8 cellular contexts compared by ENCODE assay signal in genomic region chr5:80125022-80125961, GRCh38.
DNase-seq lines count a peak whose midpoint lies in the region; ATAC-seq and TF ChIP-seq lines count a peak whose summit lies in the region.

No MANE protein-coding gene starts in this region.

- H3K27me3 Mint-ChIP-seq in CD14-positive monocyte (ENCODE audit: low read depth in 3 of 3), result no peaks in the 10 kb centered on the region
- no peaks in the 10 kb centered on the region for H3K27me3 Mint-ChIP-seq in activated T-helper 2 cell treated with anti-CD3 and anti-CD28 coated beads, Interferon-gamma antibody, Interleukin-2, Interleukin-4, amounts not matched to agents 10 μg/mL and 5 μg/mL and 100 μg/mL, durations not matched to agents 14 hours and 24 hours and 36 hours (ENCODE audit: low read depth)
- no peaks in the 10 kb centered on the region for H3K27me3 Mint-ChIP-seq in glutamatergic neuron (ENCODE audit: unreplicated experiment)

- H3K9me3 Mint-ChIP-seq in CD14-positive monocyte, result peaks cover 0 to 9% (median 5%) of the 10 kb centered on the region in 7 donors
- H3K9me3 Mint-ChIP-seq in activated T-helper 2 cell treated with anti-CD3 and anti-CD28 coated beads, Interferon-gamma antibody, Interleukin-2, Interleukin-4, amounts not matched to agents 10 μg/mL and 5 μg/mL and 100 μg/mL, durations not matched to agents 14 hours and 24 hours and 36 hours, result peaks cover 5% of the 10 kb centered on the region
- H3K9me3 Mint-ChIP-seq in glutamatergic neuron (ENCODE audit: unreplicated experiment), result no peaks in the 10 kb centered on the region

- intact Hi-C loops in CD14-positive monocyte (cut with micrococcal nuclease), result loop anchor here (5.0 to 10.0 kb wide), 3 partner anchors 132 to 282 kb away; partner anchors contain the start of genes SERINC5 (in 2 of the 2) and ZFYVE16 (in 2 of the 2)
- intact Hi-C loops in activated T-helper 2 cell treated with anti-CD3 and anti-CD28 coated beads, Interferon-gamma antibody, Interleukin-2, Interleukin-4, amounts not matched to agents 10 μg/mL and 5 μg/mL and 100 μg/mL, durations not matched to agents 14 hours and 24 hours and 36 hours (cut with micrococcal nuclease), result loop anchor here (2.0 to 5.0 kb wide), 3 partner anchors 33 to 882 kb away; no protein-coding TSS in a partner anchor

- peak overlapping the region; percentile 42 to 81 for H3K4me3 Mint-ChIP-seq in CD14-positive monocyte
- H3K4me3 Mint-ChIP-seq in activated T-helper 2 cell treated with anti-CD3 and anti-CD28 coated beads, Interferon-gamma antibody, Interleukin-2, Interleukin-4, amounts not matched to agents 10 μg/mL and 5 μg/mL and 100 μg/mL, durations not matched to agents 14 hours and 24 hours and 36 hours (ENCODE audit: low read depth), result peak overlapping the region; percentile 28
- H3K4me3 Mint-ChIP-seq in glutamatergic neuron (ENCODE audit: unreplicated experiment), result no peak overlapping the region

- H3K36me3 Mint-ChIP-seq in CD14-positive monocyte (peaks cover 4 to 10% of the 10 kb centered on the region in 2 donors), glutamatergic neuron (ENCODE audit: unreplicated experiment) (no peaks in the 10 kb centered on the region)
- H3K36me3 Mint-ChIP-seq in activated T-helper 2 cell treated with anti-CD3 and anti-CD28 coated beads, Interferon-gamma antibody, Interleukin-2, Interleukin-4, amounts not matched to agents 10 μg/mL and 5 μg/mL and 100 μg/mL, durations not matched to agents 14 hours and 24 hours and 36 hours (ENCODE audit: low read depth), result peaks cover 21% of the 10 kb centered on the region

- H3K27ac Mint-ChIP-seq in CD14-positive monocyte, result peak overlapping the region; percentile 99 to 100 (median 100)
- H3K27ac Mint-ChIP-seq in activated T-helper 2 cell treated with anti-CD3 and anti-CD28 coated beads, Interferon-gamma antibody, Interleukin-2, Interleukin-4, amounts not matched to agents 10 μg/mL and 5 μg/mL and 100 μg/mL, durations not matched to agents 14 hours and 24 hours and 36 hours, result peak overlapping the region; percentile 86
- no peak overlapping the region for H3K27ac Mint-ChIP-seq in glutamatergic neuron (ENCODE audit: unreplicated experiment)

- peak; percentile 50 for DNase-seq in CD14-positive monocyte (ENCODE audit: low spot score)
- peak; percentile 26 for DNase-seq in GM19238 (ENCODE audit: insufficient read length, low spot score)
- DNase-seq in activated T-helper 2 cell treated with anti-CD3 and anti-CD28 coated beads, Interferon-gamma antibody, Interleukin-2, Interleukin-4, amounts not matched to agents 10 μg/mL and 5 μg/mL and 100 μg/mL, durations not matched to agents 14 hours and 24 hours and 36 hours (ENCODE audit: low spot score), result no peak
- no peak for DNase-seq in effector CD8-positive, alpha-beta T cell (lab: John Stamatoyannopoulos, UW)
- DNase-seq in DMS 273 (lab: John Stamatoyannopoulos, UW; ENCODE audit: unreplicated experiment), result no peak
- DNase-seq in NK-92 (lab: John Stamatoyannopoulos, UW; ENCODE audit: unreplicated experiment), result no peak
- DNase-seq in glutamatergic neuron, result no peak

- ATAC-seq in HG03066 (IDR thresholded peaks at IDR 0.05; ENCODE audit: low read depth, unreplicated experiment), result peak; percentile 84

- H3K4me1 Mint-ChIP-seq in CD14-positive monocyte (peaks cover 69% of the 10 kb centered on the region), glutamatergic neuron (ENCODE audit: low read depth, unreplicated experiment) (peaks cover 5% of the 10 kb centered on the region)
- H3K4me1 Mint-ChIP-seq in activated T-helper 2 cell treated with anti-CD3 and anti-CD28 coated beads, Interferon-gamma antibody, Interleukin-2, Interleukin-4, amounts not matched to agents 10 μg/mL and 5 μg/mL and 100 μg/mL, durations not matched to agents 14 hours and 24 hours and 36 hours (ENCODE audit: low read depth), result peaks cover 45% of the 10 kb centered on the region

- TF ChIP-seq CTCF in CD14-positive monocyte (IDR thresholded peaks at IDR 0.05) (no peak), glutamatergic neuron (IDR thresholded peaks at IDR 0.05; ENCODE audit: partially characterized antibody, unreplicated experiment) (no peak)

Comparison
In these comparisons a context has a peak if more than half of its experiments do, and no peak if none do; other contexts are left out.
1. DNase-seq: peak in CD14-positive monocyte (single experiment) and GM19238 (single experiment); none in activated T-helper 2 cell treated with anti-CD3 and anti-CD28 coated beads, Interferon-gamma antibody, Interleukin-2, Interleukin-4, amounts not matched to agents 10 μg/mL and 5 μg/mL and 100 μg/mL, durations not matched to agents 14 hours and 24 hours and 36 hours (single experiment), effector CD8-positive, alpha-beta T cell (single experiment), DMS 273 (single experiment), NK-92 (single experiment) and glutamatergic neuron (single experiment).